ENCODE assay signal across 20 cellular contexts in the genomic region with DNA sequence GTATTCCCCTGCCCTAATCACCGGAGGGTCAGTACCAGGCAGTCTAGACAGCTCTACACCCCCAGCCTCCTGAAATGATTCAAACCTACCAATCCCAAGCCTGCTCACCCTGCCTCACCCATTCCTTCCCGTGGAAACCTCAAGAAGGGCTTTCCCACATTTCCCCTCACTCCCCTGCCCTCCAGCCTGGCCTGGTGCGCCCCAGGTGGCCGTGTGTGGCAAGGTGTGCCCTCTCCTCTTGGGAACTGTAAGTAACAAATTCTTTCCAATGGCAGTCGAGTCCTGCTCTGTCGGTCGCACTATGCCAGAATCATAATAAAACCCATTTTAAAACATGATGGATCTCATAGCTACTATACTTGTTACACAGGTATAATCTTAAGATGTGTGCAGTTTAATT. TPM values are rescaled to one million over a fixed set of nuclear protein-coding genes. Genes with fewer than 3 reads are reported as not detected.
"Had no signal": no experiment of that assay in that cellular context is flagged by ENCODE, and none has a peak within 500 bp of the region (broad histone marks: within the 10 kb centered on the region; RNA-seq: fewer than 3 reads in every experiment).

No MANE protein-coding gene starts in this region.

- H3K4me3 ChIP-seq: ascending aorta, breast epithelium, coronary artery, left ventricle myocardium inferior had no signal

- H3K9me3 Mint-ChIP-seq: activated naive CD4-positive, alpha-beta T cell treated with anti-CD3 and anti-CD28 coated beads, Interleukin-2, amount 50 U/mL, for 24 hours; activated T-cell treated with anti-CD3 and anti-CD28 coated beads, Interleukin-2, amount 50 U/mL, for 4 hours; nephron progenitor cell; T-helper 2 cell treated with Interferon-gamma antibody and Interleukin-4, amounts not matched to agents 5 μg/mL and 100 μg/mL, for 36 hours had no signal

- H3K27ac Mint-ChIP-seq: activated naive CD4-positive, alpha-beta T cell treated with anti-CD3 and anti-CD28 coated beads, Interleukin-2, amount 50 U/mL, for 24 hours; nephron progenitor cell; T-helper 2 cell treated with Interferon-gamma antibody and Interleukin-4, amounts not matched to agents 5 μg/mL and 100 μg/mL, for 36 hours had no signal

- H3K36me3 Mint-ChIP-seq: activated naive CD4-positive, alpha-beta T cell treated with anti-CD3 and anti-CD28 coated beads, Interleukin-2, amount 50 U/mL, for 24 hours had no signal

- H3K4me1 Mint-ChIP-seq: nephron progenitor cell had no signal

- H3K4me1 ChIP-seq: ascending aorta, breast epithelium, left ventricle myocardium inferior had no signal

- H3K27ac ChIP-seq: ascending aorta, breast epithelium, coronary artery, left ventricle myocardium inferior had no signal

- H3K27me3 Mint-ChIP-seq: activated naive CD4-positive, alpha-beta T cell treated with anti-CD3 and anti-CD28 coated beads, Interleukin-2, amount 50 U/mL, for 24 hours had no signal

- H3K36me3 ChIP-seq: ascending aorta, breast epithelium, left ventricle myocardium inferior had no signal

- ATAC-seq: activated T-cell treated with anti-CD3 and anti-CD28 coated beads, Interleukin-2, amount 50 U/mL, for 4 hours had no signal

- H3K4me3 Mint-ChIP-seq: activated naive CD4-positive, alpha-beta T cell treated with anti-CD3 and anti-CD28 coated beads, Interleukin-2, amount 50 U/mL, for 24 hours; activated T-cell treated with anti-CD3 and anti-CD28 coated beads, Interleukin-2, amount 50 U/mL, for 4 hours; nephron progenitor cell; T-helper 2 cell treated with Interferon-gamma antibody and Interleukin-4, amounts not matched to agents 5 μg/mL and 100 μg/mL, for 36 hours had no signal

- H3K27me3 ChIP-seq: ascending aorta, breast epithelium had no signal

- DNase-seq: activated CD4-positive, alpha-beta T cell treated with anti-CD3 and anti-CD28 coated beads, Interleukin-2, amount 50 U/mL, for 1 hour; activated CD8-positive, alpha-beta memory T cell treated with anti-CD3 and anti-CD28 coated beads, Interleukin-2, amount 50 U/mL, for 4 hours; activated effector memory CD4-positive, alpha-beta T cell treated with Interleukin-2 at 50 U/mL for 16 hours; activated T-cell treated with anti-CD3 and anti-CD28 coated beads, Interleukin-2, amount 50 U/mL, for 4 hours; erythroblast; foreskin melanocyte; glutamatergic neuron; kidney glomerular epithelial cell; left ventricle myocardium inferior; mammary epithelial cell; midbrain; nephron progenitor cell; nucleus accumbens; posterior cingulate gyrus; stimulated activated naive CD4-positive, alpha-beta T cell had no signal

- H3K9me3 ChIP-seq: ascending aorta, breast epithelium, left ventricle myocardium inferior had no signal

RNA-seq across cellular contexts. Expression of gene DEGS2, which starts 13.9 kb away (rescaled TPM):
- total RNA-seq: left ventricle myocardium inferior had no signal
